ENCODE assay signal across 24 cellular contexts in genomic region chr4:127486248-127486647, GRCh38.
"Had no signal": no experiment of that assay in that cellular context is flagged by ENCODE, and none has a peak within 500 bp of the region (broad histone marks: within the 10 kb centered on the region; RNA-seq: fewer than 3 reads in every experiment).

No MANE protein-coding gene starts in this region.

- H3K4me3 Mint-ChIP-seq: activated CD8-positive, alpha-beta T cell treated with anti-CD3 and anti-CD28 coated beads, Interleukin-2, amount 10 ng/mL, durations not matched to agents 7 days and 5 days; activated naive CD8-positive, alpha-beta T cell; activated T-cell treated with anti-CD3 and anti-CD28 coated beads, Interleukin-2, amount 50 U/mL, for 24 hours; brain; T-helper 2 cell treated with Interferon-gamma antibody and Interleukin-4, amounts not matched to agents 5 μg/mL and 100 μg/mL, for 36 hours had no signal

- H3K36me3 ChIP-seq: SJCRH30 had no signal

- H3K27ac Mint-ChIP-seq: activated CD8-positive, alpha-beta T cell treated with anti-CD3 and anti-CD28 coated beads, Interleukin-2, amount 10 ng/mL, durations not matched to agents 7 days and 5 days; activated naive CD8-positive, alpha-beta T cell; activated T-cell treated with anti-CD3 and anti-CD28 coated beads, Interleukin-2, amount 50 U/mL, for 24 hours; brain; T-helper 2 cell treated with Interferon-gamma antibody and Interleukin-4, amounts not matched to agents 5 μg/mL and 100 μg/mL, for 36 hours had no signal

- H3K27me3 Mint-ChIP-seq: activated naive CD8-positive, alpha-beta T cell; activated T-cell treated with anti-CD3 and anti-CD28 coated beads, Interleukin-2, amount 50 U/mL, for 24 hours; brain had no signal

- H3K4me1 ChIP-seq: SJCRH30 had no signal

- H3K27me3 ChIP-seq: SJCRH30 had no signal

- ATAC-seq: activated CD8-positive, alpha-beta T cell treated with anti-CD3 and anti-CD28 coated beads, Interleukin-2, amount 10 ng/mL, durations not matched to agents 7 days and 5 days; SK-N-SH treated with all-trans-retinoic acid at 6 μM for 48 hours had no signal

- H3K9me3 Mint-ChIP-seq: activated T-cell treated with anti-CD3 and anti-CD28 coated beads, Interleukin-2, amount 50 U/mL, for 24 hours; T-helper 2 cell treated with Interferon-gamma antibody and Interleukin-4, amounts not matched to agents 5 μg/mL and 100 μg/mL, for 36 hours had no signal

- H3K9me3 ChIP-seq: SJCRH30 had no signal

- H3K36me3 Mint-ChIP-seq: activated naive CD8-positive, alpha-beta T cell; brain had no signal

- H3K4me3 ChIP-seq: SJCRH30 had no signal

- H3K27ac ChIP-seq: SJCRH30 had no signal

- DNase-seq: activated CD4-positive, alpha-beta T cell treated with anti-CD3 and anti-CD28 coated beads for 48 hours; activated CD4-positive, alpha-beta T cell treated with anti-CD3 and anti-CD28 coated beads, Interleukin-2, amount 50 U/mL, for 4 hours; activated CD4-positive, CD25-positive, alpha-beta regulatory T cell treated with anti-CD3 and anti-CD28 coated beads, Interleukin-2, amount 50 U/mL, for 72 hours; activated CD8-positive, alpha-beta T cell treated with anti-CD3 and anti-CD28 coated beads, Interleukin-2, amount 10 ng/mL, durations not matched to agents 7 days and 5 days; activated effector memory CD4-positive, alpha-beta T cell treated with anti-CD3 and anti-CD28 coated beads, Interleukin-2, amount 50 U/mL, for 16 hours; activated naive CD4-positive, alpha-beta T cell treated with Interleukin-2 at 50 U/mL for 16 hours; activated T-cell treated with anti-CD3 and anti-CD28 coated beads, Interleukin-2, amount 50 U/mL, for 24 hours; amygdala; caudate nucleus; IMR-90; Kasumi-1; KBM-7; NCI-H1048; NCI-H146; NCI-H187 treated with DMSO at 0.1 percent for 48 hours; NCI-H446 treated with DMSO at 0.1 percent for 48 hours; NCI-H526 treated with DMSO at 0.1 percent for 48 hours; NCI-H82; SJCRH30; SW 1271 had no signal
